ENCODE assay signal across 10 cellular contexts in genomic region chr10:5904227-5904626, GRCh38. TPM values are rescaled to one million over a fixed set of nuclear protein-coding genes. Genes with fewer than 3 reads are reported as not detected.
DNase-seq lines count a peak whose midpoint lies in the region; ATAC-seq and TF ChIP-seq lines count a peak whose summit lies in the region.
"Had no signal": no experiment of that assay in that cellular context is flagged by ENCODE, and none has a peak within 500 bp of the region (broad histone marks: within the 10 kb centered on the region; RNA-seq: fewer than 3 reads in every experiment).

No MANE protein-coding gene starts in this region.

- H3K23ac ChIP-seq in trophoblast cell (ENCODE audit: low read length) (no peak overlapping the region), mesenchymal stem cell (ENCODE audit: low read length in 2 of 2) (no peak overlapping the region)

- ATAC-seq in GM21717 (IDR thresholded peaks at IDR 0.05; ENCODE audit: unreplicated experiment) (peak; percentile 93), HG03442 (IDR thresholded peaks at IDR 0.05; ENCODE audit: unreplicated experiment) (peak; percentile 93)

- H3K9ac ChIP-seq in trophoblast cell (ENCODE audit: low read length): no peak overlapping the region
- H3K9ac ChIP-seq in mesenchymal stem cell (ENCODE audit: low read length): no peak overlapping the region
- no peak overlapping the region for H3K9ac ChIP-seq in SK-N-SH

- H3K79me1 ChIP-seq in trophoblast cell (ENCODE audit: low read length) (no peaks in the 10 kb centered on the region), mesenchymal stem cell (replicated peaks; ENCODE audit: low read length, poor library complexity, severe bottlenecking) (peaks cover 35% of the 10 kb centered on the region)

- POLR2A ChIA-PET in SK-N-SH (lab: Yijun Ruan, JAX): no interaction called here

- no peaks in the 10 kb centered on the region for H3K4me1 ChIP-seq in trophoblast cell (ENCODE audit: control insufficient read depth in 1 of 2, insufficient read depth in 2 of 2, low read length in 2 of 2)
- H3K4me1 ChIP-seq in mesenchymal stem cell (ENCODE audit: control insufficient read depth, insufficient read depth, low read depth, low read length): no peaks in the 10 kb centered on the region
- no peaks in the 10 kb centered on the region for H3K4me1 ChIP-seq in SK-N-SH (ENCODE audit: control insufficient read depth in 1 of 2, insufficient read depth in 2 of 2, low read depth in 1 of 2, low read length in 1 of 2)
- H3K4me1 ChIP-seq: SJCRH30, thyroid gland had no signal

- peak overlapping the region; percentile 21 for H3K4ac ChIP-seq in trophoblast cell (ENCODE audit: low read depth, low read length)
- no peak overlapping the region for H3K4ac ChIP-seq in mesenchymal stem cell (ENCODE audit: low read depth in 1 of 2, low read length in 2 of 2)

- TF ChIP-seq EP300 in SK-N-SH (IDR thresholded peaks at IDR 0.05; ENCODE audit: borderline replicate concordance in 1 of 2, low read depth in 1 of 2, low read length in 1 of 2): no peak

- no CpG with 5 or more reads among the region's 4 CpGs for WGBS in trophoblast cell (ENCODE audit: extremely low coverage, insufficient coverage, insufficient read length)
- WGBS in mesenchymal stem cell: 100% methylated on average over 2 of the region's 4 CpGs
- WGBS in SK-N-SH (ENCODE audit: low lambda C conversion rate): 73% methylated on average over 4 of the region's 4 CpGs

- H3K27me3 Mint-ChIP-seq in activated CD4-positive, alpha-beta T cell treated with anti-CD3 and anti-CD28 coated beads, Interleukin-2, amount 10 ng/mL, durations not matched to agents 24 days and 14 days: no peaks in the 10 kb centered on the region

- TF ChIP-seq RAD21 in SK-N-SH (IDR thresholded peaks at IDR 0.05; ENCODE audit: low read length): no peak

- peaks cover 2% of the 10 kb centered on the region for H3K79me2 ChIP-seq in trophoblast cell (ENCODE audit: control insufficient read depth, insufficient read depth, low read length, poor library complexity)
- peaks cover 69% of the 10 kb centered on the region for H3K79me2 ChIP-seq in SK-N-SH (ENCODE audit: insufficient read depth)

- H2BK5ac ChIP-seq in trophoblast cell (ENCODE audit: low read depth, low read length, poor library complexity): no peak overlapping the region
- no peak overlapping the region for H2BK5ac ChIP-seq in mesenchymal stem cell (ENCODE audit: low read depth, low read length, poor library complexity, severe bottlenecking)

- CTCF ChIA-PET in SK-N-SH (lab: Yijun Ruan, JAX): interaction anchor here (0.6 to 1.4 kb wide), 3 partner anchors 15 to 18 kb away, joined by 3 to 5 read pairs (median 3); partner anchors contain the start of genes ANKRD16 and FBH1

- intact Hi-C loops in activated CD4-positive, alpha-beta T cell treated with anti-CD3 and anti-CD28 coated beads, Interleukin-2, amount 10 ng/mL, durations not matched to agents 24 days and 14 days (cut with micrococcal nuclease): no loop called here

- H4K20me1 ChIP-seq in SK-N-SH (ENCODE audit: insufficient read depth): 0 out of 2 replicates have a peak, but pooled peaks cover 5% of the 10 kb centered on the region

- H2BK15ac ChIP-seq in mesenchymal stem cell (ENCODE audit: low read depth, poor library complexity, severe bottlenecking): no peak overlapping the region

- H2AFZ ChIP-seq in trophoblast cell (ENCODE audit: insufficient read depth, low read length, poor library complexity): no peak overlapping the region
- no peak overlapping the region for H2AFZ ChIP-seq in mesenchymal stem cell (ENCODE audit: low read depth, low read length)
- H2AFZ ChIP-seq in SK-N-SH (ENCODE audit: low read depth): no peak overlapping the region

- H3K4me1 Mint-ChIP-seq in activated CD4-positive, alpha-beta T cell treated with anti-CD3 and anti-CD28 coated beads, Interleukin-2, amount 10 ng/mL, durations not matched to agents 24 days and 14 days: peaks cover 11% of the 10 kb centered on the region

- H3K4me3 Mint-ChIP-seq in activated CD4-positive, alpha-beta T cell treated with anti-CD3 and anti-CD28 coated beads, Interleukin-2, amount 10 ng/mL, durations not matched to agents 24 days and 14 days: no peak overlapping the region

- no peak overlapping the region for H2BK120ac ChIP-seq in trophoblast cell (ENCODE audit: insufficient read depth, low read length, poor library complexity)
- no peak overlapping the region for H2BK120ac ChIP-seq in mesenchymal stem cell (ENCODE audit: low read depth, low read length)

- peak overlapping the region; percentile 50 for H3K27ac Mint-ChIP-seq in activated CD4-positive, alpha-beta T cell treated with anti-CD3 and anti-CD28 coated beads, Interleukin-2, amount 10 ng/mL, durations not matched to agents 24 days and 14 days

- no peak overlapping the region for H3K4me3 ChIP-seq in trophoblast cell (ENCODE audit: low read depth, low read length)
- H3K4me3 ChIP-seq in mesenchymal stem cell (ENCODE audit: insufficient read depth in 1 of 2, low read depth in 1 of 2, low read length in 2 of 2): no peak overlapping the region
- H3K4me3 ChIP-seq in SK-N-SH (ENCODE audit: low read depth in 2 of 2, low read length in 1 of 2): no peak overlapping the region
- H3K4me3 ChIP-seq: SJCRH30, thyroid gland had no signal

- no peak for DNase-seq in activated CD4-positive, alpha-beta T cell treated with anti-CD3 and anti-CD28 coated beads, Interleukin-2, amount 10 ng/mL, durations not matched to agents 24 days and 14 days
- DNase-seq in activated CD4-positive, alpha-beta T cell treated with anti-CD3 and anti-CD28 coated beads, Interleukin-2, amount 50 U/mL, for 1 hour: no peak
- DNase-seq in trophoblast cell (no peak), OCI-M1 (lab: John Stamatoyannopoulos, UW) (no peak), mesenchymal stem cell (no peak), SK-N-SH (no peak)
- DNase-seq: SJCRH30, thyroid gland had no signal

- H3K18ac ChIP-seq in trophoblast cell (ENCODE audit: low read length) (no peak overlapping the region), mesenchymal stem cell (ENCODE audit: low read depth in 1 of 2, low read length in 2 of 2) (no peak overlapping the region)

- H2AK5ac ChIP-seq in trophoblast cell (ENCODE audit: low read length) (no peak overlapping the region), mesenchymal stem cell (ENCODE audit: low read length, severe bottlenecking) (no peak overlapping the region)

- H3K9me3 Mint-ChIP-seq in activated CD4-positive, alpha-beta T cell treated with anti-CD3 and anti-CD28 coated beads, Interleukin-2, amount 10 ng/mL, durations not matched to agents 24 days and 14 days: no peaks in the 10 kb centered on the region

- no peak for TF ChIP-seq CTCF in SK-N-SH (IDR thresholded peaks at IDR 0.05)

- no peak overlapping the region for H2BK12ac ChIP-seq in trophoblast cell (ENCODE audit: low read length)
- H2BK12ac ChIP-seq in mesenchymal stem cell (ENCODE audit: low read length in 2 of 2): no peak overlapping the region

- H3K27ac ChIP-seq in trophoblast cell (ENCODE audit: low read depth, low read length) (no peak overlapping the region), mesenchymal stem cell (ENCODE audit: low read length, poor library complexity, severe bottlenecking) (no peak overlapping the region), SK-N-SH (ENCODE audit: low read depth in 2 of 2, low read length in 1 of 2) (no peak overlapping the region)
- H3K27ac ChIP-seq: SJCRH30, thyroid gland had no signal

- H3F3A ChIP-seq in SK-N-SH (replicated peaks; ENCODE audit: insufficient read depth): no peaks in the 10 kb centered on the region

- no peaks in the 10 kb centered on the region for H3K9me2 ChIP-seq in SK-N-SH

- H3K4me2 ChIP-seq in trophoblast cell (ENCODE audit: low read length) (no peak overlapping the region), mesenchymal stem cell (ENCODE audit: low read length, poor library complexity, severe bottlenecking) (no peak overlapping the region), SK-N-SH (no peak overlapping the region)

- H3K9me3 ChIP-seq in trophoblast cell (ENCODE audit: insufficient read depth, low read depth, low read length): no peaks in the 10 kb centered on the region
- no peaks in the 10 kb centered on the region for H3K9me3 ChIP-seq in mesenchymal stem cell (ENCODE audit: control insufficient read depth, low read length)
- no peaks in the 10 kb centered on the region for H3K9me3 ChIP-seq in SK-N-SH
- H3K9me3 ChIP-seq: SJCRH30, thyroid gland had no signal

- peaks cover 16 to 17% of the 10 kb centered on the region in 2 experiments for H3K36me3 ChIP-seq in trophoblast cell (ENCODE audit: control insufficient read depth in 1 of 2, insufficient read depth in 2 of 2, low read length in 2 of 2)
- peaks cover 20 to 51% of the 10 kb centered on the region in 2 experiments for H3K36me3 ChIP-seq in mesenchymal stem cell (ENCODE audit: control insufficient read depth in 1 of 2, insufficient read depth in 2 of 2, low read depth in 1 of 2, low read length in 2 of 2)
- peaks cover 23 to 34% of the 10 kb centered on the region in 2 experiments for H3K36me3 ChIP-seq in SK-N-SH (replicated peaks in 1 of 2; ENCODE audit: control insufficient read depth in 1 of 2, insufficient read depth in 2 of 2, low read length in 1 of 2)
- H3K36me3 ChIP-seq: SJCRH30 had no signal

- H3K14ac ChIP-seq in trophoblast cell (ENCODE audit: low read length) (no peak overlapping the region), mesenchymal stem cell (ENCODE audit: low read length in 2 of 2) (no peak overlapping the region)

- H4K91ac ChIP-seq in trophoblast cell (ENCODE audit: low read depth, low read length) (no peak overlapping the region), mesenchymal stem cell (ENCODE audit: low read length) (no peak overlapping the region)

- peaks cover 54% of the 10 kb centered on the region for H3K36me3 Mint-ChIP-seq in activated CD4-positive, alpha-beta T cell treated with anti-CD3 and anti-CD28 coated beads, Interleukin-2, amount 10 ng/mL, durations not matched to agents 24 days and 14 days (ENCODE audit: low read depth)

- H4K8ac ChIP-seq in trophoblast cell (ENCODE audit: low read depth, low read length) (no peak overlapping the region), mesenchymal stem cell (ENCODE audit: low read length) (no peak overlapping the region)

- no peaks in the 10 kb centered on the region for H3K27me3 ChIP-seq in trophoblast cell (ENCODE audit: insufficient read depth, low read length)
- H3K27me3 ChIP-seq in mesenchymal stem cell (ENCODE audit: control insufficient read depth in 1 of 2, insufficient read depth in 1 of 2, low read length in 2 of 2): no peaks in the 10 kb centered on the region
- no peaks in the 10 kb centered on the region for H3K27me3 ChIP-seq in SK-N-SH (ENCODE audit: insufficient read depth)
- H3K27me3 ChIP-seq: SJCRH30, thyroid gland had no signal

- H4K12ac ChIP-seq in trophoblast cell (ENCODE audit: low read depth, low read length): no peak overlapping the region

RNA-seq across cellular contexts. Expression of gene FBH1, which starts 14.2 kb away (rescaled TPM):
- total RNA-seq in activated CD4-positive, alpha-beta T cell treated with anti-CD3 and anti-CD28 coated beads, Interleukin-2, amount 10 ng/mL, durations not matched to agents 24 days and 14 days: 58.4 and 62.9 TPM in 2 replicates
- polyA plus RNA-seq in trophoblast cell (2013): 31.5 and 32.0 TPM in 2 replicates
- 34.4 TPM for polyA plus RNA-seq in mesenchymal stem cell (2013, experiment 1 of 2)
- 30.4 TPM for polyA plus RNA-seq in mesenchymal stem cell (2013, experiment 2 of 2)
- polyA plus RNA-seq in SK-N-SH (2012; rRNA removed): 60.9 and 71.9 TPM in 2 replicates
- polyA plus RNA-seq in SK-N-SH (2012; cell fraction: cytosol; rRNA removed): 51.3 and 57.8 TPM in 2 replicates
- 112 and 143 TPM in 2 replicates for polyA plus RNA-seq in SK-N-SH (2012; cell fraction: nucleus; rRNA removed)

RNA-seq across cellular contexts. Expression of gene ANKRD16, which starts 14.5 kb away (rescaled TPM):
- 10.8 and 12.2 TPM in 2 replicates for total RNA-seq in activated CD4-positive, alpha-beta T cell treated with anti-CD3 and anti-CD28 coated beads, Interleukin-2, amount 10 ng/mL, durations not matched to agents 24 days and 14 days
- 2.2 and 2.3 TPM in 2 replicates for polyA plus RNA-seq in trophoblast cell (2013)
- polyA plus RNA-seq in mesenchymal stem cell (2013, experiment 1 of 2): 2.3 TPM
- polyA plus RNA-seq in mesenchymal stem cell (2013, experiment 2 of 2): 2.3 TPM
- 9.9 and 11.9 TPM in 2 replicates for polyA plus RNA-seq in SK-N-SH (2012; rRNA removed)
- 5.7 and 7.4 TPM in 2 replicates for polyA plus RNA-seq in SK-N-SH (2012; cell fraction: cytosol; rRNA removed)
- 31.9 and 35.4 TPM in 2 replicates for polyA plus RNA-seq in SK-N-SH (2012; cell fraction: nucleus; rRNA removed)
